12 cellular contexts compared by ENCODE assay signal in genomic region chr10:6737758-6738463, GRCh38.
DNase-seq lines count a peak whose midpoint lies in the region; ATAC-seq and TF ChIP-seq lines count a peak whose summit lies in the region.
"Had no signal": no experiment of that assay in that cellular context is flagged by ENCODE, and none has a peak within 500 bp of the region (broad histone marks: within the 10 kb centered on the region; RNA-seq: fewer than 3 reads in every experiment).

No MANE protein-coding gene starts in this region.

- H3K36me3 ChIP-seq in esophagus (ENCODE audit: control insufficient read depth in 2 of 2, insufficient read depth in 2 of 2, low read length in 1 of 2): no peaks in the 10 kb centered on the region
- H3K36me3 ChIP-seq in osteoblast (ENCODE audit: insufficient read depth, low read length): no peaks in the 10 kb centered on the region

- intact Hi-C loops in lower leg skin (cut with DNase I; ENCODE audit: low total_unique reads): no loop called here

- H3K4me3 ChIP-seq in esophagus (ENCODE audit: low read depth in 1 of 2, low read length in 2 of 2): no peak overlapping the region
- H3K4me3 ChIP-seq in osteoblast (ENCODE audit: insufficient read depth, low read length): peak overlapping the region; percentile 53
- H3K4me3 ChIP-seq in lower leg skin (ENCODE audit: low read depth, poor library complexity, severe bottlenecking): no peak overlapping the region

- no peaks in the 10 kb centered on the region for H3K9me3 ChIP-seq in esophagus (ENCODE audit: control insufficient read depth in 2 of 2, insufficient read depth in 1 of 2, low read depth in 1 of 2, low read length in 1 of 2)
- H3K9me3 ChIP-seq in osteoblast (ENCODE audit: low read depth, low read length): no peaks in the 10 kb centered on the region

- H3K4me2 ChIP-seq in osteoblast (ENCODE audit: insufficient read depth, low read length): peak overlapping the region; percentile 74

- no peak for TF ChIP-seq EP300 in Ishikawa (IDR thresholded peaks at IDR 0.05; ENCODE audit: borderline replicate concordance)

- WGBS in esophagus, 2 donors: 19 to 29% methylated on average over 14 of the region's 14 CpGs
- 10 to 23% methylated on average over 14 of the region's 14 CpGs for WGBS in lower leg skin, 2 donors

- no peak for TF ChIP-seq CTCF in osteoblast (IDR thresholded peaks at IDR 0.05; ENCODE audit: extremely low read depth, low read depth, low read length)
- TF ChIP-seq CTCF in lower leg skin (IDR thresholded peaks at IDR 0.05): no peak

- peak overlapping the region; percentile 47 for H2AFZ ChIP-seq in osteoblast (ENCODE audit: low read length)

- peak; percentile 84 for DNase-seq in Caki2 (ENCODE audit: low read depth)
- DNase-seq in osteoblast (ENCODE audit: insufficient read length, low spot score, missing footprints): no peak
- DNase-seq in lower leg skin (ENCODE audit: low spot score in 2 of 2): no peak
- no peak for DNase-seq in NOMO-1 treated with DMSO at 0.1 percent for 48 hours (lab: John Stamatoyannopoulos, UW; ENCODE audit: unreplicated experiment)
- DNase-seq: activated naive CD8-positive, alpha-beta T cell treated with anti-CD3 and anti-CD28 coated beads, Interleukin-2, amount 50 U/mL, for 24 hours; DND-41; NCI-H2107; T1000 had no signal

- in situ Hi-C loops in Caki2 (cut with HindIII; ENCODE audit: low pct_unique_long_range_greater_than_20kb, low sequenced_read_pairs): no loop called here

- H4K20me1 ChIP-seq in osteoblast (ENCODE audit: insufficient read depth, low read length): no peaks in the 10 kb centered on the region

- H3K4me1 ChIP-seq in esophagus (ENCODE audit: control insufficient read depth in 2 of 2, insufficient read depth in 2 of 2, low read length in 1 of 2): peaks cover 0 to 4% of the 10 kb centered on the region in 2 donors
- peaks cover 13% of the 10 kb centered on the region for H3K4me1 ChIP-seq in osteoblast (ENCODE audit: insufficient read depth, low read length)

- no peak for TF ChIP-seq RAD21 in Ishikawa (IDR thresholded peaks at IDR 0.05; ENCODE audit: low read depth)

- H3K27me3 ChIP-seq in esophagus (ENCODE audit: control insufficient read depth in 1 of 2, insufficient read depth in 2 of 2, low read length in 2 of 2) (no peaks in the 10 kb centered on the region), osteoblast (ENCODE audit: insufficient read depth, low read length) (peaks cover 3% of the 10 kb centered on the region)

- ATAC-seq in GM19324 (IDR thresholded peaks at IDR 0.05; ENCODE audit: low FRiP score, unreplicated experiment) (no peak), GM21447 (IDR thresholded peaks at IDR 0.05; ENCODE audit: unreplicated experiment) (no peak)
- ATAC-seq: activated naive CD8-positive, alpha-beta T cell treated with anti-CD3 and anti-CD28 coated beads, Interleukin-2, amount 50 U/mL, for 24 hours had no signal

- H3K79me2 ChIP-seq in osteoblast (ENCODE audit: insufficient read depth, low read length): no peaks in the 10 kb centered on the region

- peak overlapping the region; percentile 44 to 65 for H3K27ac ChIP-seq in esophagus (ENCODE audit: low read depth in 2 of 2, low read length in 1 of 2)
- H3K27ac ChIP-seq in osteoblast (ENCODE audit: low read depth, low read length): no peak overlapping the region

- no peak for TF ChIP-seq POLR2A in lower leg skin (IDR thresholded peaks at IDR 0.05)

TF ChIP-seq in Ishikawa, 13 proteins besides CTCF, POLR2A, EP300 and RAD21:
- 0 out of 2 replicates have a peak, but pooled peaks have one; percentile 20 for TF ChIP-seq MAX (IDR thresholded peaks at IDR 0.05)
- no peak for TF ChIP-seq CEBPB (IDR thresholded peaks at IDR 0.05)
- TF ChIP-seq, protein P1, sequence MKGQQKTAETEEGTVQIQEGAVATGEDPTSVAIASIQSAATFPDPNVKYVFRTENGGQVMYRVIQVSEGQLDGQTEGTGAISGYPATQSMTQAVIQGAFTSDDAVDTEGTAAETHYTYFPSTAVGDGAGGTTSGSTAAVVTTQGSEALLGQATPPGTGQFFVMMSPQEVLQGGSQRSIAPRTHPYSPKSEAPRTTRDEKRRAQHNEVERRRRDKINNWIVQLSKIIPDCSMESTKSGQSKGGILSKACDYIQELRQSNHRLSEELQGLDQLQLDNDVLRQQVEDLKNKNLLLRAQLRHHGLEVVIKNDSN (IDR thresholded peaks at IDR 0.05): peak; percentile 71
- no peak for TF ChIP-seq TCF12 (IDR thresholded peaks at IDR 0.05; ENCODE audit: low read depth)
